In the genomic region with DNA sequence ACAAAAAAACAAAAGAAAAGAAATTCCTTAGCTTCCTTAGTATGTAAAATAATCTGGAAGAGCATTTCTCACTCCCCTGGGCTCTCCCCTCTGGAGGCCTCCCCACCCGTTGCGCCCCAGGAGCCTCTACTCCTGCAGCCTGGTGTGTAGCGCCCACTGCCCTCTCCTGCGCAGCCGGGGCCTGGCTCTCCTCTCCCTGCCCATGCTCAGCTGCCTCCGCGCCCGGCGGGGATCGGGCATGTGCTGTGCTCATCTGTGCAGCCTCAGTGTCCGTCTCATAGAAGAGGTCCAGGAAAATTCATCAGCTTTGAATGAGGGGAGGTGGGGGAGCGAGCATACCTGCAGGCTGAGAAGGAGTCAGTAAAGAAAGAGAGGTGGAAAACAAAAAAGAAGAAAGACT, we compare ENCODE assay signal across 17 cellular contexts.
A peak's percentile ranks its signal among the peaks of the same experiment; 100 is the strongest.
DNase-seq lines count a peak whose midpoint lies in the region; ATAC-seq and TF ChIP-seq lines count a peak whose summit lies in the region.
"Had no signal": no experiment of that assay in that cellular context is flagged by ENCODE, and none has a peak within 500 bp of the region (broad histone marks: within the 10 kb centered on the region; RNA-seq: fewer than 3 reads in every experiment).

No MANE protein-coding gene starts in this region.

- H3K9ac ChIP-seq in mammary epithelial cell (ENCODE audit: insufficient read depth, low read length), result no peak overlapping the region
- H3K9ac ChIP-seq: BLaER1 treated with 17β-estradiol and CSF1 and Interleukin-3, amounts not matched to agents 10 nM and 100 nM had no signal

- no peaks in the 10 kb centered on the region for H3K79me2 ChIP-seq in GM23338 (replicated peaks; ENCODE audit: insufficient read depth)
- H3K79me2 ChIP-seq in mammary epithelial cell (ENCODE audit: insufficient read depth, low read length), result no peaks in the 10 kb centered on the region

- H3K27ac Mint-ChIP-seq in GM23338, result no peak overlapping the region
- H3K27ac Mint-ChIP-seq: B cell; CD4-positive, alpha-beta T cell; CD8-positive, alpha-beta T cell had no signal

- H3K27me3 Mint-ChIP-seq in GM23338 (ENCODE audit: insufficient read depth, low read depth, poor library complexity), result peaks cover 14% of the 10 kb centered on the region

- in situ Hi-C loops in mammary epithelial cell (cut with MboI; ENCODE audit: low sequenced_read_pairs in 2 of 2), result no loop called here

- no TSS peak for BruUV-seq in mammary epithelial cell (replicated peaks; lab: Mats Ljungman, UMichigan)

- H3K4me3 Mint-ChIP-seq in GM23338, result no peak overlapping the region
- H3K4me3 Mint-ChIP-seq: B cell; CD4-positive, alpha-beta T cell; CD8-positive, alpha-beta T cell had no signal

- H3K9me3 ChIP-seq in testis (no peaks in the 10 kb centered on the region), mammary epithelial cell (replicated peaks; ENCODE audit: insufficient read depth, low read length) (peaks cover 37% of the 10 kb centered on the region)
- H3K9me3 ChIP-seq: A549 had no signal

- H3K9me3 Mint-ChIP-seq in GM23338, result peaks cover 4% of the 10 kb centered on the region
- H3K9me3 Mint-ChIP-seq: CD4-positive, alpha-beta T cell; CD8-positive, alpha-beta T cell had no signal

- H4K20me1 ChIP-seq in GM23338 (replicated peaks; ENCODE audit: insufficient read depth), result no peaks in the 10 kb centered on the region
- no peaks in the 10 kb centered on the region for H4K20me1 ChIP-seq in mammary epithelial cell (ENCODE audit: insufficient read depth, low read length)
- H4K20me1 ChIP-seq: BLaER1 treated with 17β-estradiol and CSF1 and Interleukin-3, amounts not matched to agents 10 nM and 100 nM had no signal

- intact Hi-C loops in testis (cut with DNase I; ENCODE audit: low total_unique reads), result no loop called here
- intact Hi-C loops in mammary epithelial cell (cut with micrococcal nuclease), result no loop called here

- DNase-seq in GM23338 (ENCODE audit: low spot score) (no peak), coronary artery (ENCODE audit: low spot score) (peak; percentile 47), testis (no peak), mammary epithelial cell (no peak), dedifferentiated amniotic fluid mesenchymal stem cell (ENCODE audit: extremely low spot score) (no peak)
- DNase-seq: AML-193; Caco-2; Calu3; CD4-positive, alpha-beta T cell; CD8-positive, alpha-beta T cell; DMS79 treated with DMSO at 0.1 percent for 48 hours; GF-D8 had no signal

- ATAC-seq in GM23338, result no peak
- ATAC-seq: A549; CD8-positive, alpha-beta T cell had no signal

- H3K9me2 ChIP-seq in GM23338 (ENCODE audit: insufficient read depth), result no peaks in the 10 kb centered on the region; the same call in 1 of the 2 replicates

- TF ChIP-seq POLR2A in testis (IDR thresholded peaks at IDR 0.05), result no peak

- CTCF ChIA-PET in mammary epithelial cell (lab: Charles Lee; ENCODE audit: low non-redundant PET), result no interaction called here

- H3K4me1 Mint-ChIP-seq in GM23338, result peaks cover 47% of the 10 kb centered on the region
- H3K4me1 Mint-ChIP-seq: B cell had no signal

- H3K27ac ChIP-seq in GM23338 (ENCODE audit: low read depth), result no peak overlapping the region
- no peak overlapping the region for H3K27ac ChIP-seq in coronary artery
- H3K27ac ChIP-seq in testis, result no peak overlapping the region
- no peak overlapping the region for H3K27ac ChIP-seq in mammary epithelial cell (ENCODE audit: insufficient read depth, low read depth, low read length)
- H3K27ac ChIP-seq: 22Rv1; A549; BLaER1 treated with 17β-estradiol and CSF1 and Interleukin-3, amounts not matched to agents 10 nM and 100 nM; C4-2B had no signal

- H2AFZ ChIP-seq in GM23338, result peak overlapping the region; percentile 43; the same call in 1 of the 2 replicates
- H2AFZ ChIP-seq in mammary epithelial cell (ENCODE audit: low read depth, low read length), result no peak overlapping the region

- H3K27me3 ChIP-seq in GM23338 (ENCODE audit: insufficient read depth) (no peaks in the 10 kb centered on the region), testis (no peaks in the 10 kb centered on the region), mammary epithelial cell (ENCODE audit: insufficient read depth, low read length) (no peaks in the 10 kb centered on the region)
- H3K27me3 ChIP-seq: BLaER1 treated with 17β-estradiol and CSF1 and Interleukin-3, amounts not matched to agents 10 nM and 100 nM had no signal

- WGBS in testis, 2 donors, result 65 to 78% methylated on average over 12 of the region's 12 CpGs
- 84% methylated on average over 6 of the region's 12 CpGs for WGBS in mammary epithelial cell (ENCODE audit: low coverage, missing lambda C conversion rate)

- peaks cover 3% of the 10 kb centered on the region for H3K36me3 Mint-ChIP-seq in GM23338 (ENCODE audit: low read depth)
- H3K36me3 Mint-ChIP-seq: CD8-positive, alpha-beta T cell had no signal

- H3F3A ChIP-seq in GM23338 (replicated peaks; ENCODE audit: low read depth), result no peaks in the 10 kb centered on the region

- TF ChIP-seq CTCF in GM23338 (conservative IDR thresholded peaks at IDR 0.05; ENCODE audit: low read depth in 2 of 2) (no peak), coronary artery (IDR thresholded peaks at IDR 0.05) (no peak), testis (IDR thresholded peaks at IDR 0.05) (no peak), mammary epithelial cell (conservative IDR thresholded peaks at IDR 0.05 in 1 of 2, IDR thresholded peaks at IDR 0.05 in 1 of 2; ENCODE audit: extremely low read depth in 1 of 2, insufficient read depth in 1 of 2, low read depth in 1 of 2, low read length in 2 of 2) (no peak)

- dilution Hi-C loops in mammary epithelial cell (cut with HindIII; ENCODE audit: low sequenced_read_pairs), result no loop called here

- H3K36me3 ChIP-seq in GM23338 (ENCODE audit: insufficient read depth), result no peaks in the 10 kb centered on the region
- H3K36me3 ChIP-seq in testis (ENCODE audit: low read depth, missing control alignments), result no peaks in the 10 kb centered on the region
- H3K36me3 ChIP-seq in mammary epithelial cell (ENCODE audit: insufficient read depth, low read length), result no peaks in the 10 kb centered on the region
- H3K36me3 ChIP-seq: BLaER1 treated with 17β-estradiol and CSF1 and Interleukin-3, amounts not matched to agents 10 nM and 100 nM had no signal

- peaks cover 41% of the 10 kb centered on the region for H3K4me1 ChIP-seq in GM23338 (ENCODE audit: insufficient read depth)
- H3K4me1 ChIP-seq in testis, result no peaks in the 10 kb centered on the region
- H3K4me1 ChIP-seq in mammary epithelial cell (ENCODE audit: insufficient read depth, low read length), result no peaks in the 10 kb centered on the region
- H3K4me1 ChIP-seq: A549 had no signal

- H3K4me3 ChIP-seq in GM23338 (no peak overlapping the region), coronary artery (no peak overlapping the region), testis (peak overlapping the region; percentile 9 to 30), mammary epithelial cell (replicated peaks in 1 of 3; ENCODE audit: insufficient read depth in 1 of 3, low read depth in 2 of 3, low read length in 3 of 3) (no peak overlapping the region)
- H3K4me3 ChIP-seq: A549; BLaER1 treated with 17β-estradiol and CSF1 and Interleukin-3, amounts not matched to agents 10 nM and 100 nM had no signal

- H3K4me2 ChIP-seq in GM23338 (no peak overlapping the region), mammary epithelial cell (ENCODE audit: insufficient read depth, low read depth, low read length) (no peak overlapping the region)
- H3K4me2 ChIP-seq: A549; BLaER1 treated with 17β-estradiol and CSF1 and Interleukin-3, amounts not matched to agents 10 nM and 100 nM had no signal

TF ChIP-seq in GM23338, 12 proteins besides CTCF, POLR2A, EP300 and RAD21 (continues in another document):
- TF ChIP-seq, protein P1, sequence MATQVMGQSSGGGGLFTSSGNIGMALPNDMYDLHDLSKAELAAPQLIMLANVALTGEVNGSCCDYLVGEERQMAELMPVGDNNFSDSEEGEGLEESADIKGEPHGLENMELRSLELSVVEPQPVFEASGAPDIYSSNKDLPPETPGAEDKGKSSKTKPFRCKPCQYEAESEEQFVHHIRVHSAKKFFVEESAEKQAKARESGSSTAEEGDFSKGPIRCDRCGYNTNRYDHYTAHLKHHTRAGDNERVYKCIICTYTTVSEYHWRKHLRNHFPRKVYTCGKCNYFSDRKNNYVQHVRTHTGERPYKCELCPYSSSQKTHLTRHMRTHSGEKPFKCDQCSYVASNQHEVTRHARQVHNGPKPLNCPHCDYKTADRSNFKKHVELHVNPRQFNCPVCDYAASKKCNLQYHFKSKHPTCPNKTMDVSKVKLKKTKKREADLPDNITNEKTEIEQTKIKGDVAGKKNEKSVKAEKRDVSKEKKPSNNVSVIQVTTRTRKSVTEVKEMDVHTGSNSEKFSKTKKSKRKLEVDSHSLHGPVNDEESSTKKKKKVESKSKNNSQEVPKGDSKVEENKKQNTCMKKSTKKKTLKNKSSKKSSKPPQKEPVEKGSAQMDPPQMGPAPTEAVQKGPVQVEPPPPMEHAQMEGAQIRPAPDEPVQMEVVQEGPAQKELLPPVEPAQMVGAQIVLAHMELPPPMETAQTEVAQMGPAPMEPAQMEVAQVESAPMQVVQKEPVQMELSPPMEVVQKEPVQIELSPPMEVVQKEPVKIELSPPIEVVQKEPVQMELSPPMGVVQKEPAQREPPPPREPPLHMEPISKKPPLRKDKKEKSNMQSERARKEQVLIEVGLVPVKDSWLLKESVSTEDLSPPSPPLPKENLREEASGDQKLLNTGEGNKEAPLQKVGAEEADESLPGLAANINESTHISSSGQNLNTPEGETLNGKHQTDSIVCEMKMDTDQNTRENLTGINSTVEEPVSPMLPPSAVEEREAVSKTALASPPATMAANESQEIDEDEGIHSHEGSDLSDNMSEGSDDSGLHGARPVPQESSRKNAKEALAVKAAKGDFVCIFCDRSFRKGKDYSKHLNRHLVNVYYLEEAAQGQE (IDR thresholded peaks at IDR 0.05; ENCODE audit: unreplicated experiment), result no peak
- TF ChIP-seq CREB1 (CRISPR knock-in tag; IDR thresholded peaks at IDR 0.05; ENCODE audit: low read depth) (no peak), JUNB (IDR thresholded peaks at IDR 0.05; ENCODE audit: unreplicated experiment) (no peak), EZH2phosphoT487 (IDR thresholded peaks at IDR 0.05; ENCODE audit: unreplicated experiment) (no peak), ZNF114 (CRISPR knock-in tag; IDR thresholded peaks at IDR 0.05) (no peak), ZNF331 (CRISPR knock-in tag; IDR thresholded peaks at IDR 0.05; ENCODE audit: low read depth) (no peak)

Comparison
In these comparisons a context has a peak if more than half of its experiments do, and no peak if none do; other contexts are left out.
1. H3K4me3 ChIP-seq: peak in testis (2 of 2); none in GM23338 (single experiment), coronary artery (single experiment) and mammary epithelial cell (0 of 3).